In genomic region chr3:50862221-50862620, GRCh38 we compare ENCODE assay signal across 17 cellular contexts.
A peak's percentile ranks its signal among the peaks of the same experiment; 100 is the strongest.
DNase-seq lines count a peak whose midpoint lies in the region; ATAC-seq and TF ChIP-seq lines count a peak whose summit lies in the region.
"Had no signal": no experiment of that assay in that cellular context is flagged by ENCODE, and none has a peak within 500 bp of the region (broad histone marks: within the 10 kb centered on the region; RNA-seq: fewer than 3 reads in every experiment).

No MANE protein-coding gene starts in this region.

- no peaks in the 10 kb centered on the region for H3K9me2 ChIP-seq in OCI-LY7 (ENCODE audit: insufficient read depth, low read length)

- H3K79me2 ChIP-seq in OCI-LY7 (ENCODE audit: insufficient read depth, low read depth, low read length): no peaks in the 10 kb centered on the region

- H3K9me3 ChIP-seq in OCI-LY7 (ENCODE audit: low read length): no peaks in the 10 kb centered on the region
- H3K9me3 ChIP-seq: BE2C, SJCRH30 had no signal

- CTCF ChIA-PET in OCI-LY7 (lab: Charles Lee; ENCODE audit: unreplicated experiment): no interaction called here

- H3K4me1 ChIP-seq in OCI-LY7 (ENCODE audit: insufficient read depth, low read length, poor library complexity, severe bottlenecking): no peaks in the 10 kb centered on the region
- H3K4me1 ChIP-seq: BE2C, SJCRH30 had no signal

- POLR2A ChIA-PET in OCI-LY7 (lab: Charles Lee): interaction anchor here (1.0 kb wide), 1 partner anchor 13 kb away, joined by 3 read pairs; no protein-coding TSS in a partner anchor

- TF ChIP-seq EP300 in Ishikawa (IDR thresholded peaks at IDR 0.05; ENCODE audit: borderline replicate concordance): no peak

- peak; percentile 16 for TF ChIP-seq CTCF in GM12865 (IDR thresholded peaks at IDR 0.05; ENCODE audit: insufficient read depth, low read depth, low read length, missing control alignments)
- 0 out of 2 replicates have a peak, but pooled peaks have one; percentile 19 for TF ChIP-seq CTCF in OCI-LY7 (conservative IDR thresholded peaks at IDR 0.05; ENCODE audit: low read length)

- H3K4me2 ChIP-seq in OCI-LY7 (ENCODE audit: low read length): no peak overlapping the region

- no peaks in the 10 kb centered on the region for H3K36me3 ChIP-seq in OCI-LY7 (ENCODE audit: insufficient read depth, low read length)
- H3K36me3 ChIP-seq: BE2C, SJCRH30 had no signal

- no peak overlapping the region for H2AFZ ChIP-seq in OCI-LY7 (ENCODE audit: low read length)

- H3K4me3 ChIP-seq in GM12865 (ENCODE audit: low read depth, low read length): no peak overlapping the region
- H3K4me3 ChIP-seq in OCI-LY7 (ENCODE audit: low read depth, low read length, poor library complexity, severe bottlenecking): no peak overlapping the region
- H3K4me3 ChIP-seq: SJCRH30 had no signal

- no peaks in the 10 kb centered on the region for H4K20me1 ChIP-seq in OCI-LY7 (ENCODE audit: insufficient read depth, low read length)

- intact Hi-C loops in OCI-LY7 (cut with micrococcal nuclease; ENCODE audit: unreplicated experiment): no loop called here

- ATAC-seq in GM18870 (IDR thresholded peaks at IDR 0.05; ENCODE audit: unreplicated experiment): no peak
- ATAC-seq: activated naive CD8-positive, alpha-beta T cell treated with anti-CD3 and anti-CD28 coated beads, Interleukin-2, amount 50 U/mL, for 24 hours; activated T-helper 17 cell treated with anti-CD3 and anti-CD28 coated beads, Interleukin-2, amount 50 U/mL, for 72 hours; left lobe of liver had no signal

- in situ Hi-C loops in KBM-7 (cut with MboI; ENCODE audit: low pct_unique_long_range_greater_than_20kb, low sequenced_read_pairs): no loop called here

- TF ChIP-seq RAD21 in Ishikawa (IDR thresholded peaks at IDR 0.05; ENCODE audit: low read depth): peak; percentile 12; the same call in 1 of the 2 replicates

- H3K27ac ChIP-seq in OCI-LY7 (ENCODE audit: low read depth, low read length, poor library complexity, severe bottlenecking): no peak overlapping the region
- H3K27ac ChIP-seq: epithelial cell of prostate, SJCRH30 had no signal

- no TSS peak for BruUV-seq in OCI-LY7 (replicated peaks; lab: Mats Ljungman, UMichigan)

- DNase-seq in GM12865 (ENCODE audit: low read depth): peak; percentile 18
- no peak for DNase-seq in OCI-LY7 (ENCODE audit: low spot score)
- DNase-seq in iPS-NIHi7 (ENCODE audit: extremely low spot score): peak; percentile 50
- no peak for DNase-seq in COLO668 (lab: John Stamatoyannopoulos, UW; ENCODE audit: unreplicated experiment)
- no peak for DNase-seq in KBM-7
- DNase-seq: activated CD8-positive, alpha-beta memory T cell treated with anti-CD3 and anti-CD28 coated beads for 24 hours; activated naive CD8-positive, alpha-beta T cell treated with anti-CD3 and anti-CD28 coated beads, Interleukin-2, amount 50 U/mL, for 24 hours; BE2C; DMS79 treated with DMSO at 0.1 percent for 48 hours; foreskin melanocyte; midbrain; SJCRH30 had no signal

TF ChIP-seq in Ishikawa, 13 proteins besides CTCF, POLR2A, EP300 and RAD21:
- TF ChIP-seq YY1 (IDR thresholded peaks at IDR 0.05; ENCODE audit: low read depth) (no peak), CREB1 (IDR thresholded peaks at IDR 0.05; ENCODE audit: low read depth) (no peak), EGR1 (IDR thresholded peaks at IDR 0.05) (no peak), TCF12 (IDR thresholded peaks at IDR 0.05; ENCODE audit: low read depth) (no peak), FOXM1 (IDR thresholded peaks at IDR 0.05; ENCODE audit: borderline replicate concordance, low read depth) (no peak), REST (IDR thresholded peaks at IDR 0.05; ENCODE audit: low read depth) (no peak), ZBTB7A (IDR thresholded peaks at IDR 0.05; ENCODE audit: low read depth) (no peak), TEAD4 (IDR thresholded peaks at IDR 0.05) (no peak), CEBPB (IDR thresholded peaks at IDR 0.05) (no peak), TAF1 (IDR thresholded peaks at IDR 0.05; ENCODE audit: low read depth) (no peak), NFIC (IDR thresholded peaks at IDR 0.05) (no peak)
- TF ChIP-seq, protein P1, sequence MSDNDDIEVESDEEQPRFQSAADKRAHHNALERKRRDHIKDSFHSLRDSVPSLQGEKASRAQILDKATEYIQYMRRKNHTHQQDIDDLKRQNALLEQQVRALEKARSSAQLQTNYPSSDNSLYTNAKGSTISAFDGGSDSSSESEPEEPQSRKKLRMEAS (IDR thresholded peaks at IDR 0.05): no peak
- TF ChIP-seq, protein P2, sequence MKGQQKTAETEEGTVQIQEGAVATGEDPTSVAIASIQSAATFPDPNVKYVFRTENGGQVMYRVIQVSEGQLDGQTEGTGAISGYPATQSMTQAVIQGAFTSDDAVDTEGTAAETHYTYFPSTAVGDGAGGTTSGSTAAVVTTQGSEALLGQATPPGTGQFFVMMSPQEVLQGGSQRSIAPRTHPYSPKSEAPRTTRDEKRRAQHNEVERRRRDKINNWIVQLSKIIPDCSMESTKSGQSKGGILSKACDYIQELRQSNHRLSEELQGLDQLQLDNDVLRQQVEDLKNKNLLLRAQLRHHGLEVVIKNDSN (IDR thresholded peaks at IDR 0.05): no peak
TF ChIP-seq in Ishikawa: peak in this region for 0.

Comparison
In these comparisons a context has a peak if more than half of its experiments do, and no peak if none do; other contexts are left out.
1. DNase-seq: peak in GM12865 (single experiment) and iPS-NIHi7 (single experiment); none in OCI-LY7 (single experiment), COLO668 (single experiment) and KBM-7 (single experiment).